Comparison of ENCODE assay signal across 11 cellular contexts in genomic region chr14:102930138-102930752, GRCh38. TPM values are rescaled to one million over a fixed set of nuclear protein-coding genes. Genes with fewer than 3 reads are reported as not detected.
DNase-seq lines count a peak whose midpoint lies in the region; ATAC-seq and TF ChIP-seq lines count a peak whose summit lies in the region.
"Had no signal": no experiment of that assay in that cellular context is flagged by ENCODE, and none has a peak within 500 bp of the region (broad histone marks: within the 10 kb centered on the region; RNA-seq: fewer than 3 reads in every experiment).

No MANE protein-coding gene starts in this region.

- H3K79me2 ChIP-seq in SK-N-SH (ENCODE audit: insufficient read depth) = 0 out of 2 replicates have a peak, but pooled peaks cover under 1% of the 10 kb centered on the region

- TF ChIP-seq RAD21 in SK-N-SH (IDR thresholded peaks at IDR 0.05; ENCODE audit: low read length) = no peak

- no peak overlapping the region for H3K9ac ChIP-seq in SK-N-SH

- DNase-seq in NCI-H345 (lab: John Stamatoyannopoulos, UW) = peak; percentile 24
- DNase-seq in NCI-H345 treated with DMSO at 0.1 percent for 48 hours (lab: John Stamatoyannopoulos, UW; ENCODE audit: unreplicated experiment) = no peak
- peak; percentile 83 for DNase-seq in SK-N-SH
- DNase-seq in substantia nigra (lab: John Stamatoyannopoulos, UW) = no peak
- DNase-seq in NCI-H2029 (lab: John Stamatoyannopoulos, UW) = no peak
- DNase-seq: activated CD8-positive, alpha-beta memory T cell treated with anti-CD3 and anti-CD28 coated beads, Interleukin-2, amount 10 ng/mL, durations not matched to agents 7 days and 5 days; tibial artery had no signal

- H3F3A ChIP-seq in SK-N-SH (replicated peaks; ENCODE audit: insufficient read depth) = no peaks in the 10 kb centered on the region

- H3K27ac ChIP-seq in SK-N-SH (ENCODE audit: low read depth in 2 of 2, low read length in 1 of 2) = no peak overlapping the region
- peak overlapping the region; percentile 26 for H3K27ac ChIP-seq in substantia nigra (ENCODE audit: low read depth, low read length, poor library complexity, severe bottlenecking)
- H3K27ac ChIP-seq: tibial artery had no signal

- POLR2A ChIA-PET in SK-N-SH (lab: Yijun Ruan, JAX) = no interaction called here

- CTCF ChIA-PET in SK-N-SH (lab: Yijun Ruan, JAX) = interaction anchor here (0.6 to 1.3 kb wide), 7 partner anchors 23 to 236 kb away, joined by 3 to 6 read pairs (median 3); no protein-coding TSS in a partner anchor

- peaks cover 9 to 19% of the 10 kb centered on the region in 2 experiments for H3K36me3 ChIP-seq in SK-N-SH (replicated peaks in 1 of 2; ENCODE audit: control insufficient read depth in 1 of 2, insufficient read depth in 2 of 2, low read length in 1 of 2)

- ATAC-seq in GM21447 (IDR thresholded peaks at IDR 0.05; ENCODE audit: unreplicated experiment) (no peak), GM19023 (IDR thresholded peaks at IDR 0.05; ENCODE audit: unreplicated experiment) (no peak)
- ATAC-seq: activated CD8-positive, alpha-beta memory T cell treated with anti-CD3 and anti-CD28 coated beads, Interleukin-2, amount 10 ng/mL, durations not matched to agents 7 days and 5 days; K562 had no signal

- H3K4me3 ChIP-seq in SK-N-SH (ENCODE audit: low read depth in 2 of 2, low read length in 1 of 2) = no peak overlapping the region; a peak in 1 of 4 replicates
- H3K4me3 ChIP-seq in iPS-18c (ENCODE audit: insufficient read depth, low read depth, low read length) = peak overlapping the region; percentile 75; the same call in 1 of the 2 replicates
- H3K4me3 ChIP-seq: K562 had no signal

- no peaks in the 10 kb centered on the region for H3K9me2 ChIP-seq in SK-N-SH

- TF ChIP-seq EP300 in SK-N-SH (IDR thresholded peaks at IDR 0.05; ENCODE audit: borderline replicate concordance in 1 of 2, low read depth in 1 of 2, low read length in 1 of 2) = no peak

- H3K4me1 ChIP-seq in SK-N-SH (ENCODE audit: control insufficient read depth in 1 of 2, insufficient read depth in 2 of 2, low read depth in 1 of 2, low read length in 1 of 2) = peaks cover 0 to 8% of the 10 kb centered on the region in 2 experiments; a peak in 1 of 4 replicates

- TF ChIP-seq CTCF in SK-N-SH (IDR thresholded peaks at IDR 0.05) = no peak

- 15% methylated on average over 4 of the region's 74 CpGs for WGBS in SK-N-SH (ENCODE audit: low lambda C conversion rate)

- H3K27me3 ChIP-seq in SK-N-SH (ENCODE audit: insufficient read depth) = peaks cover 5% of the 10 kb centered on the region; the same call in 1 of the 2 replicates

- H3K9me3 ChIP-seq in SK-N-SH = no peaks in the 10 kb centered on the region
- peaks cover 2% of the 10 kb centered on the region for H3K9me3 ChIP-seq in iPS-18c (ENCODE audit: control insufficient read depth, insufficient read depth, low read length)
- H3K9me3 ChIP-seq: tibial artery had no signal

- H4K20me1 ChIP-seq in SK-N-SH (ENCODE audit: insufficient read depth) = peaks cover 6% of the 10 kb centered on the region; the same call in 1 of the 2 replicates

- no peak overlapping the region for H3K4me2 ChIP-seq in SK-N-SH

- no peak overlapping the region for H2AFZ ChIP-seq in SK-N-SH (ENCODE audit: low read depth)

TF ChIP-seq in SK-N-SH, 30 proteins besides CTCF, POLR2A, EP300 and RAD21:
- TF ChIP-seq GABPA (IDR thresholded peaks at IDR 0.05; ENCODE audit: low read depth) = no peak
- no peak for TF ChIP-seq SMC3 (IDR thresholded peaks at IDR 0.05; ENCODE audit: low read depth, low read length)
- no peak for TF ChIP-seq CHD2 (IDR thresholded peaks at IDR 0.05; ENCODE audit: low read length, partially characterized antibody)
- no peak for TF ChIP-seq JUND (IDR thresholded peaks at IDR 0.05)
- no peak for TF ChIP-seq ELF1 (IDR thresholded peaks at IDR 0.05)
TF ChIP-seq in SK-N-SH: peak in this region for 0.

RNA-seq across cellular contexts. Expression of gene AMN, which starts 7.8 kb away (rescaled TPM):
- 0.03 TPM in 1 of 2 replicates, not detected in the other for polyA plus RNA-seq in SK-N-SH (2012; rRNA removed)
- polyA plus RNA-seq in SK-N-SH (2012; cell fraction: cytosol; rRNA removed) = 0.01 TPM in 1 of 2 replicates, not detected in the other
- polyA plus RNA-seq in SK-N-SH (2012; cell fraction: nucleus; rRNA removed) = 0.21 and 0.25 TPM in 2 replicates
- polyA plus RNA-seq: K562 had no signal

Comparison
In these comparisons a context has a peak if more than half of its experiments do, and no peak if none do; other contexts are left out.
1. DNase-seq: peak in NCI-H345 (single experiment) and SK-N-SH (single experiment); none in NCI-H345 treated with DMSO at 0.1 percent for 48 hours (single experiment), substantia nigra (0 of 49) and NCI-H2029 (single experiment).